ENCODE assay signal across 25 cellular contexts in genomic region chr20:7493311-7493710, GRCh38.
A peak's percentile ranks its signal among the peaks of the same experiment; 100 is the strongest.
DNase-seq lines count a peak whose midpoint lies in the region; ATAC-seq, FAIRE-seq and TF ChIP-seq lines count a peak whose summit lies in the region.
"Had no signal": no experiment of that assay in that cellular context is flagged by ENCODE, and none has a peak within 500 bp of the region (broad histone marks: within the 10 kb centered on the region; RNA-seq: fewer than 3 reads in every experiment).

No MANE protein-coding gene starts in this region.

- FAIRE-seq in GM12891 (lab: Jason Lieb, UNC): no peak
- FAIRE-seq in GM12878 (lab: Jason Lieb, UNC): no peak
- no peak for FAIRE-seq in urothelium cell line (lab: Jason Lieb, UNC)
- FAIRE-seq: D721Med, GM18507, GM19239, H1 had no signal

- SMC1A ChIA-PET in GM12878 (lab: Charles Lee; ENCODE audit: uncharacterized antibody, unreplicated experiment): no interaction called here

- H3K9me3 ChIP-seq in GM12878 (replicated peaks; ENCODE audit: control insufficient read depth, insufficient read depth, low read length): no peaks in the 10 kb centered on the region; the same call in 2 of the 3 replicates
- H3K9me3 ChIP-seq: BE2C had no signal

- no peak for TF ChIP-seq CTCF in GM12878 (IDR thresholded peaks at IDR 0.05 in 2 of 3, conservative IDR thresholded peaks at IDR 0.05 in 1 of 3; ENCODE audit: control insufficient read depth in 2 of 3, extremely low read depth in 1 of 3, insufficient read depth in 1 of 3, low read depth in 3 of 3, low read length in 3 of 3)

- no peak overlapping the region for H3K4me2 ChIP-seq in GM12878 (ENCODE audit: control insufficient read depth, insufficient read depth)
- H3K4me2 ChIP-seq: A549; BLaER1 treated with 17β-estradiol and CSF1 and Interleukin-3, amounts not matched to agents 10 nM and 100 nM had no signal

- TF ChIP-seq RAD21 in GM12878 (IDR thresholded peaks at IDR 0.05; ENCODE audit: insufficient read depth, low read depth, low read length): no peak

- H3K36me3 ChIP-seq in GM12878 (ENCODE audit: control insufficient read depth in 2 of 2, insufficient read depth in 2 of 2, low read length in 1 of 2): no peaks in the 10 kb centered on the region
- H3K36me3 ChIP-seq: BE2C; BLaER1 treated with 17β-estradiol and CSF1 and Interleukin-3, amounts not matched to agents 10 nM and 100 nM had no signal

- CTCF ChIA-PET in GM12878 (lab: Yijun Ruan, JAX): interaction anchor here (0.6 kb wide), 1 partner anchor 1181 kb away, joined by 3 read pairs; no protein-coding TSS in a partner anchor

- TF ChIP-seq EP300 in GM12878 (IDR thresholded peaks at IDR 0.05; ENCODE audit: borderline replicate concordance in 1 of 2, control insufficient read depth in 1 of 2, low read depth in 2 of 2, low read length in 2 of 2): no peak

- RAD21 ChIA-PET in GM12878 (lab: Charles Lee; ENCODE audit: unreplicated experiment): no interaction called here

- no peak for TF ChIP-seq POLR2A in GM12891 (IDR thresholded peaks at IDR 0.05; ENCODE audit: low read depth, low read length)
- TF ChIP-seq POLR2A in GM12878 (IDR thresholded peaks at IDR 0.05; ENCODE audit: low read depth, low read length): no peak

- H3K27ac ChIP-seq in GM12878 (ENCODE audit: control insufficient read depth, insufficient read depth): no peak overlapping the region
- H3K27ac ChIP-seq: A549; BLaER1 treated with 17β-estradiol and CSF1 and Interleukin-3, amounts not matched to agents 10 nM and 100 nM; GM23248 had no signal

- 60% methylated on average over 2 of the region's 2 CpGs for WGBS in GM12878 (ENCODE audit: insufficient coverage, insufficient replicate concordance, low lambda C conversion rate, missing lambda C conversion rate)

- H2AFZ ChIP-seq in GM12878 (ENCODE audit: control insufficient read depth, low read depth, low read length): no peak overlapping the region
- H2AFZ ChIP-seq: GM23248 had no signal

- no peaks in the 10 kb centered on the region for H3K27me3 ChIP-seq in GM12878 (replicated peaks in 1 of 2; ENCODE audit: control insufficient read depth in 2 of 2, insufficient read depth in 2 of 2, low read length in 1 of 2)
- H3K27me3 ChIP-seq: BLaER1 treated with 17β-estradiol and CSF1 and Interleukin-3, amounts not matched to agents 10 nM and 100 nM had no signal

- H3K4me3 ChIP-seq in GM12878: no peak overlapping the region
- H3K4me3 ChIP-seq: A549; BLaER1 treated with 17β-estradiol and CSF1 and Interleukin-3, amounts not matched to agents 10 nM and 100 nM; GM23248 had no signal

- BruUV-seq in GM12878 (replicated peaks; lab: Mats Ljungman, UMichigan): no TSS peak

- POLR2A ChIA-PET in GM12878 (lab: Charles Lee): no interaction called here

- no peaks in the 10 kb centered on the region for H4K20me1 ChIP-seq in GM12878 (ENCODE audit: control insufficient read depth, insufficient read depth)
- H4K20me1 ChIP-seq: BLaER1 treated with 17β-estradiol and CSF1 and Interleukin-3, amounts not matched to agents 10 nM and 100 nM had no signal

- ATAC-seq in HG03354 (IDR thresholded peaks at IDR 0.05; ENCODE audit: poor library complexity, severe bottlenecking, unreplicated experiment) (peak; percentile 75), GM12878 (no peak), GM21423 (IDR thresholded peaks at IDR 0.05; ENCODE audit: unreplicated experiment) (no peak)
- ATAC-seq: A549 had no signal

- H3K79me2 ChIP-seq in GM12878 (ENCODE audit: control insufficient read depth, insufficient read depth, low read length): no peaks in the 10 kb centered on the region

- no peak overlapping the region for H3K9ac ChIP-seq in GM12878 (ENCODE audit: control insufficient read depth, insufficient read depth, low read length)
- H3K9ac ChIP-seq: BLaER1 treated with 17β-estradiol and CSF1 and Interleukin-3, amounts not matched to agents 10 nM and 100 nM; GM23248 had no signal

- in situ Hi-C loops in GM12878 (cut with MboI): no loop called here

- H3K4me1 ChIP-seq in GM12878 (ENCODE audit: control insufficient read depth, insufficient read depth, low read length): no peaks in the 10 kb centered on the region
- H3K4me1 ChIP-seq: BE2C had no signal

- intact Hi-C loops in GM12878 (cut with micrococcal nuclease; ENCODE audit: unreplicated experiment): no loop called here

- no peak for DNase-seq in GM12891 (ENCODE audit: insufficient read length, low spot score)
- no peak for DNase-seq in GM12878 (ENCODE audit: low read depth, low spot score)
- no peak for DNase-seq in NCI-H1417 treated with DMSO at 0.1 percent for 48 hours (lab: John Stamatoyannopoulos, UW)
- DNase-seq in urothelium cell line (ENCODE audit: low spot score): no peak
- DNase-seq: 8988T; ACHN; AML-193; BE2C; CD4-positive, alpha-beta T cell; CD8-positive, alpha-beta memory T cell; DMS 273 treated with DMSO at 0.1 percent for 48 hours; DMS79; EL; GDM1; GM23248; H7; HCEC 1CT had no signal

TF ChIP-seq in GM12891, 5 proteins besides CTCF, POLR2A, EP300 and RAD21:
- TF ChIP-seq PAX5 (IDR thresholded peaks at IDR 0.05; ENCODE audit: insufficient read depth, low read length, severe bottlenecking) (no peak), POU2F2 (IDR thresholded peaks at IDR 0.05; ENCODE audit: low read depth, low read length) (no peak), TAF1 (IDR thresholded peaks at IDR 0.05; ENCODE audit: low read depth, low read length) (no peak), POLR2AphosphoS5 (IDR thresholded peaks at IDR 0.05; ENCODE audit: low read depth, low read length) (no peak), SPI1 (IDR thresholded peaks at IDR 0.05; ENCODE audit: low read depth, low read length) (peak; percentile 68)

TF ChIP-seq in GM12878, 131 proteins besides CTCF, POLR2A, EP300 and RAD21:
- TF ChIP-seq MEF2A (IDR thresholded peaks at IDR 0.05; ENCODE audit: insufficient read depth, low read depth, low read length): 0 out of 2 replicates have a peak, but pooled peaks have one; percentile 11
- no peak for TF ChIP-seq ETV6 (conservative IDR thresholded peaks at IDR 0.05 in 1 of 2, IDR thresholded peaks at IDR 0.05 in 1 of 2; ENCODE audit: borderline replicate concordance in 1 of 2, low read depth in 1 of 2)
